In genomic region chr15:57284535-57284934, GRCh38 we compare ENCODE assay signal across 11 cellular contexts.
A peak's percentile ranks its signal among the peaks of the same experiment; 100 is the strongest.
DNase-seq lines count a peak whose midpoint lies in the region; ATAC-seq, FAIRE-seq and TF ChIP-seq lines count a peak whose summit lies in the region.
"Had no signal": no experiment of that assay in that cellular context is flagged by ENCODE, and none has a peak within 500 bp of the region (broad histone marks: within the 10 kb centered on the region; RNA-seq: fewer than 3 reads in every experiment).

No MANE protein-coding gene starts in this region.

- H3K4me3 ChIP-seq in mucosa of descending colon: no peak overlapping the region
- H3K4me3 ChIP-seq: neural progenitor cell had no signal

- intact Hi-C loops in mucosa of descending colon (cut with DNase I, micrococcal nuclease): no loop called here
- intact Hi-C loops in posterior cingulate gyrus (cut with DNase I): no loop called here

- no peaks in the 10 kb centered on the region for H3K4me1 ChIP-seq in mucosa of descending colon (ENCODE audit: low read depth)

- in situ Hi-C loops in KBM-7 (cut with MboI; ENCODE audit: low pct_unique_long_range_greater_than_20kb, low sequenced_read_pairs): no loop called here

- no peak overlapping the region for H3K27ac ChIP-seq in substantia nigra (ENCODE audit: low read depth, low read length, poor library complexity, severe bottlenecking)
- H3K27ac ChIP-seq: neural progenitor cell had no signal

- DNase-seq in GM18507 (ENCODE audit: extremely low spot score, insufficient read length, low read depth) (no peak), KBM-7 (peak; percentile 56), mucosa of descending colon (no peak), posterior cingulate gyrus (no peak), substantia nigra (lab: John Stamatoyannopoulos, UW) (no peak)
- no peak for DNase-seq in effector CD4-positive, alpha-beta T cell
- DNase-seq in stimulated activated CD4-positive, alpha-beta T cell treated with anti-CD3 and anti-CD28 coated beads, Interleukin-1b, Interleukin-23, amount 100 ng/mL, for 48 hours: no peak
- DNase-seq: effector memory CD4-positive, alpha-beta T cell; GOT3 had no signal

- no peaks in the 10 kb centered on the region for H3K9me3 ChIP-seq in mucosa of descending colon

- H3K36me3 ChIP-seq in mucosa of descending colon (ENCODE audit: low read depth): no peaks in the 10 kb centered on the region

- no peak for TF ChIP-seq CTCF in mucosa of descending colon (IDR thresholded peaks at IDR 0.05)

- ATAC-seq in GM21528 (IDR thresholded peaks at IDR 0.05; ENCODE audit: low FRiP score, unreplicated experiment) (peak; percentile 56), mucosa of descending colon (peak; percentile 50)

- FAIRE-seq in GM18507 (lab: Jason Lieb, UNC): peak; percentile 86
